In genomic region chr5:72818866-72819534, GRCh38 we compare ENCODE assay signal across 1 cellular context.
TF ChIP-seq lines count a peak whose summit lies in the region.

No MANE protein-coding gene starts in this region.

TF ChIP-seq in HepG2, 621 proteins besides CTCF, POLR2A, EP300 and RAD21 (continued from another document):
- TF ChIP-seq CBX5 (CRISPR knock-in tag; IDR thresholded peaks at IDR 0.05; ENCODE audit: borderline replicate concordance) = no peak
- no peak for TF ChIP-seq GATAD1 (CRISPR knock-in tag; IDR thresholded peaks at IDR 0.05)
- TF ChIP-seq PCBP2 (optimal IDR thresholded peaks at IDR 0.05; ENCODE audit: low read depth, low read length, poor library complexity, severe bottlenecking) = no peak
- TF ChIP-seq HHEX (CRISPR knock-in tag; IDR thresholded peaks at IDR 0.05) = no peak
- TF ChIP-seq MAZ (IDR thresholded peaks at IDR 0.05; ENCODE audit: borderline replicate concordance, low read depth, low read length) = no peak
- no peak for TF ChIP-seq MAZ (CRISPR knock-in tag; IDR thresholded peaks at IDR 0.05; ENCODE audit: low read depth)
- no peak for TF ChIP-seq ARNTL (CRISPR knock-in tag; IDR thresholded peaks at IDR 0.05)
- TF ChIP-seq ZBTB21 (CRISPR knock-in tag; IDR thresholded peaks at IDR 0.05) = no peak
- TF ChIP-seq ZSCAN12 (CRISPR knock-in tag; IDR thresholded peaks at IDR 0.05) = no peak
- no peak for TF ChIP-seq ARNT2 (CRISPR knock-in tag; IDR thresholded peaks at IDR 0.05; ENCODE audit: low read depth)
- TF ChIP-seq ELF1 (CRISPR knock-in tag; IDR thresholded peaks at IDR 0.05) = no peak
- no peak for TF ChIP-seq ZNF749 (CRISPR knock-in tag; IDR thresholded peaks at IDR 0.05; ENCODE audit: borderline replicate concordance)
- TF ChIP-seq RNF219 (CRISPR knock-in tag; IDR thresholded peaks at IDR 0.05) = no peak
- no peak for TF ChIP-seq TCF7 (IDR thresholded peaks at IDR 0.05; ENCODE audit: low read depth)
- TF ChIP-seq CEBPB (IDR thresholded peaks at IDR 0.05; ENCODE audit: borderline replicate concordance, low read depth, low read length) = no peak
- no peak for TF ChIP-seq ZNF530 (CRISPR knock-in tag; IDR thresholded peaks at IDR 0.05; ENCODE audit: low read depth)
- no peak for TF ChIP-seq ZNF543 (CRISPR knock-in tag; IDR thresholded peaks at IDR 0.05)
- no peak for TF ChIP-seq PHB2 (IDR thresholded peaks at IDR 0.05; ENCODE audit: partially characterized antibody)
- TF ChIP-seq AGO1 (IDR thresholded peaks at IDR 0.05; ENCODE audit: low read depth, low read length, poor library complexity, severe bottlenecking) = no peak
- no peak for TF ChIP-seq ZNF232 (CRISPR knock-in tag; IDR thresholded peaks at IDR 0.05; ENCODE audit: borderline replicate concordance)
- no peak for TF ChIP-seq ZFP41 (CRISPR knock-in tag; IDR thresholded peaks at IDR 0.05; ENCODE audit: borderline replicate concordance)
- TF ChIP-seq ARID5B (CRISPR knock-in tag; IDR thresholded peaks at IDR 0.05) = 0 out of 2 replicates have a peak, but pooled peaks have one; percentile 11
- TF ChIP-seq KAT8 (CRISPR knock-in tag; IDR thresholded peaks at IDR 0.05) = 0 out of 2 replicates have a peak, but pooled peaks have one; percentile 29
- TF ChIP-seq SRSF9 (IDR thresholded peaks at IDR 0.05; ENCODE audit: borderline replicate concordance, insufficient read depth, low read depth, low read length, poor library complexity, severe bottlenecking) = no peak
- TF ChIP-seq HCFC1 (IDR thresholded peaks at IDR 0.05; ENCODE audit: low read depth, low read length) = no peak
- no peak for TF ChIP-seq ZNF484 (CRISPR knock-in tag; IDR thresholded peaks at IDR 0.05; ENCODE audit: borderline replicate concordance, low read depth)
- no peak for TF ChIP-seq SMAD3 (CRISPR knock-in tag; IDR thresholded peaks at IDR 0.05)
- TF ChIP-seq XRCC5 (optimal IDR thresholded peaks at IDR 0.05; ENCODE audit: low read length) = peak; percentile 68
- no peak for TF ChIP-seq KLF9 (CRISPR knock-in tag; IDR thresholded peaks at IDR 0.05; ENCODE audit: low read depth)
- TF ChIP-seq KDM4B (CRISPR knock-in tag; IDR thresholded peaks at IDR 0.05) = no peak
- TF ChIP-seq ZNF75D (CRISPR knock-in tag; IDR thresholded peaks at IDR 0.05; ENCODE audit: borderline replicate concordance) = no peak
- no peak for TF ChIP-seq GRHL1 (CRISPR knock-in tag; conservative IDR thresholded peaks at IDR 0.05)
- no peak for TF ChIP-seq BORCS8-MEF2B (CRISPR knock-in tag; IDR thresholded peaks at IDR 0.05)
- TF ChIP-seq KLF13 (CRISPR knock-in tag; IDR thresholded peaks at IDR 0.05) = no peak
- TF ChIP-seq NBN (conservative IDR thresholded peaks at IDR 0.05) = no peak
- TF ChIP-seq NR2F1 (CRISPR knock-in tag; IDR thresholded peaks at IDR 0.05) = peak; percentile 58 to 59; a peak in 3 of 4 replicates
- TF ChIP-seq, protein P1, sequence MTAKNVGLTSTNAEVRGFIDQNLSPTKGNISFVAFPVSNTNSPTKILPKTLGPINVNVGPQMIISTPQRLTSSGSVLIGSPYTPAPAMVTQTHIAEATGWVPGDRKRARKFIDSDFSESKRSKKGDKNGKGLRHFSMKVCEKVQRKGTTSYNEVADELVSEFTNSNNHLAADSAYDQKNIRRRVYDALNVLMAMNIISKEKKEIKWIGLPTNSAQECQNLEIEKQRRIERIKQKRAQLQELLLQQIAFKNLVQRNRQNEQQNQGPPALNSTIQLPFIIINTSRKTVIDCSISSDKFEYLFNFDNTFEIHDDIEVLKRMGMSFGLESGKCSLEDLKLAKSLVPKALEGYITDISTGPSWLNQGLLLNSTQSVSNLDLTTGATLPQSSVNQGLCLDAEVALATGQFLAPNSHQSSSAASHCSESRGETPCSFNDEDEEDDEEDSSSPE (CRISPR knock-in tag; IDR thresholded peaks at IDR 0.05) = no peak
- no peak for TF ChIP-seq CREB1 (IDR thresholded peaks at IDR 0.05)
- TF ChIP-seq CREB1 (CRISPR knock-in tag; IDR thresholded peaks at IDR 0.05) = no peak
- no peak for TF ChIP-seq ZNF781 (CRISPR knock-in tag; IDR thresholded peaks at IDR 0.05; ENCODE audit: borderline replicate concordance, not compliant biosample characterization)
- no peak for TF ChIP-seq ZSCAN22 (CRISPR knock-in tag; IDR thresholded peaks at IDR 0.05)
- TF ChIP-seq ZNF766 (CRISPR knock-in tag; IDR thresholded peaks at IDR 0.05; ENCODE audit: borderline replicate concordance) = peak; percentile 96; the same call in 1 of the 2 replicates
- TF ChIP-seq NR2F2 (IDR thresholded peaks at IDR 0.05; ENCODE audit: borderline replicate concordance, low read depth) = no peak
- no peak for TF ChIP-seq TAF15 (IDR thresholded peaks at IDR 0.05; ENCODE audit: low read depth, low read length, poor library complexity, severe bottlenecking)
- TF ChIP-seq MYNN (CRISPR knock-in tag; IDR thresholded peaks at IDR 0.05; ENCODE audit: low read depth) = no peak
TF ChIP-seq in HepG2: peak in this region for 13.
